ENCODE assay signal across 9 cellular contexts in genomic region chr14:61925043-61925442, GRCh38.
DNase-seq lines count a peak whose midpoint lies in the region; FAIRE-seq lines count a peak whose summit lies in the region.
"Had no signal": no experiment of that assay in that cellular context is flagged by ENCODE, and none has a peak within 500 bp of the region (broad histone marks: within the 10 kb centered on the region; RNA-seq: fewer than 3 reads in every experiment).

No MANE protein-coding gene starts in this region.

- no peak overlapping the region for H3K23ac ChIP-seq in neuronal stem cell (ENCODE audit: low read depth, low read length, poor library complexity)

- no peaks in the 10 kb centered on the region for H3K79me1 ChIP-seq in neuronal stem cell (ENCODE audit: low read depth, low read length)

- H3K9me3 ChIP-seq in neuronal stem cell (replicated peaks in 1 of 2; ENCODE audit: control insufficient read depth in 2 of 2, insufficient read depth in 1 of 2, low read depth in 1 of 2, low read length in 2 of 2) (no peaks in the 10 kb centered on the region), small intestine (ENCODE audit: control insufficient read depth, low read depth) (no peaks in the 10 kb centered on the region)

- H2BK12ac ChIP-seq in neuronal stem cell (ENCODE audit: low read length): no peak overlapping the region

- peaks cover 0 to 3% (median 0%) of the 10 kb centered on the region in 3 experiments for H3K27me3 ChIP-seq in neuronal stem cell (ENCODE audit: control insufficient read depth in 3 of 3, insufficient read depth in 3 of 3, low read depth in 1 of 3, low read length in 3 of 3)
- H3K27me3 ChIP-seq in small intestine (ENCODE audit: control insufficient read depth in 2 of 2, insufficient read depth in 2 of 2, low read length in 2 of 2): no peaks in the 10 kb centered on the region

- H3K4ac ChIP-seq in neuronal stem cell (ENCODE audit: low read length): no peak overlapping the region

- no peak overlapping the region for H4K8ac ChIP-seq in neuronal stem cell (ENCODE audit: low read depth, low read length)

- H3K4me3 ChIP-seq in neuronal stem cell (ENCODE audit: low read length in 2 of 2) (no peak overlapping the region), small intestine (ENCODE audit: low read depth in 1 of 2, low read length in 2 of 2) (no peak overlapping the region)

- no peak overlapping the region for H3K9ac ChIP-seq in neuronal stem cell (ENCODE audit: low read depth, low read length, poor library complexity)

- no peak overlapping the region for H4K91ac ChIP-seq in neuronal stem cell (ENCODE audit: low read depth, low read length, poor library complexity)

- no peak for FAIRE-seq in small intestine (lab: Jason Lieb, UNC)

- H2BK120ac ChIP-seq in neuronal stem cell (ENCODE audit: low read depth, low read length): no peak overlapping the region

- WGBS in neuronal stem cell (ENCODE audit: extremely low coverage in 2 of 2, insufficient read length in 2 of 2, insufficient replicate concordance in 1 of 2), 2 donors: no CpG with 5 or more reads among the region's 5 CpGs
- 47 to 56% (median 53%) methylated on average over 5 of the region's 5 CpGs for WGBS in small intestine, 3 donors

- no peak overlapping the region for H3K4me2 ChIP-seq in neuronal stem cell (ENCODE audit: insufficient read depth, low read length, poor library complexity, severe bottlenecking)

- H3K36me3 ChIP-seq in neuronal stem cell (replicated peaks in 1 of 2; ENCODE audit: control insufficient read depth in 2 of 2, insufficient read depth in 2 of 2, low read length in 2 of 2) (no peaks in the 10 kb centered on the region), small intestine (ENCODE audit: control insufficient read depth in 2 of 2, insufficient read depth in 2 of 2, low read length in 2 of 2) (no peaks in the 10 kb centered on the region)

- in situ Hi-C loops in G401 (cut with HindIII; ENCODE audit: low sequenced_read_pairs): no loop called here

- H2AFZ ChIP-seq in neuronal stem cell (ENCODE audit: low read length): no peak overlapping the region

- no peak overlapping the region for H3K27ac ChIP-seq in neuronal stem cell (replicated peaks; ENCODE audit: low read length)
- H3K27ac ChIP-seq in small intestine (ENCODE audit: low read depth in 1 of 2, low read length in 1 of 2): no peak overlapping the region
- H3K27ac ChIP-seq: VCaP had no signal

- H3K4me1 ChIP-seq in neuronal stem cell (ENCODE audit: control insufficient read depth in 2 of 2, insufficient read depth in 1 of 2, low read depth in 1 of 2, low read length in 2 of 2): peaks cover 0 to 3% of the 10 kb centered on the region in 2 donors
- H3K4me1 ChIP-seq in small intestine (ENCODE audit: control insufficient read depth in 2 of 2, insufficient read depth in 1 of 2, low read depth in 1 of 2, low read length in 1 of 2): no peaks in the 10 kb centered on the region

- H2BK5ac ChIP-seq in neuronal stem cell (ENCODE audit: low read length): no peak overlapping the region

- no peak overlapping the region for H3K18ac ChIP-seq in neuronal stem cell (ENCODE audit: low read length)

- H3K14ac ChIP-seq in neuronal stem cell (ENCODE audit: low read length): no peak overlapping the region

- no peak overlapping the region for H2BK15ac ChIP-seq in neuronal stem cell (ENCODE audit: low read length)

- H2AK5ac ChIP-seq in neuronal stem cell (ENCODE audit: low read depth, low read length): no peak overlapping the region

- DNase-seq in G401 (ENCODE audit: low spot score) (peak; percentile 51), HK-2 (ENCODE audit: unreplicated experiment) (peak; percentile 39), astrocyte of the hippocampus (ENCODE audit: low read depth, low spot score) (peak; percentile 54), midbrain (lab: John Stamatoyannopoulos, UW) (peak; percentile 44), NCI-H2029 treated with DMSO at 0.1 percent for 48 hours (lab: John Stamatoyannopoulos, UW) (no peak), neuronal stem cell (ENCODE audit: low spot score) (no peak), small intestine (no peak), RKO (ENCODE audit: low spot score) (no peak)

Comparison
In these comparisons a context has a peak if more than half of its experiments do, and no peak if none do; other contexts are left out.
1. DNase-seq: peak in G401 (single experiment), HK-2 (single experiment), astrocyte of the hippocampus (single experiment) and midbrain (single experiment); none in NCI-H2029 treated with DMSO at 0.1 percent for 48 hours (single experiment), neuronal stem cell (single experiment), small intestine (single experiment) and RKO (single experiment).